13 cellular contexts compared by ENCODE assay signal in the genomic region with DNA sequence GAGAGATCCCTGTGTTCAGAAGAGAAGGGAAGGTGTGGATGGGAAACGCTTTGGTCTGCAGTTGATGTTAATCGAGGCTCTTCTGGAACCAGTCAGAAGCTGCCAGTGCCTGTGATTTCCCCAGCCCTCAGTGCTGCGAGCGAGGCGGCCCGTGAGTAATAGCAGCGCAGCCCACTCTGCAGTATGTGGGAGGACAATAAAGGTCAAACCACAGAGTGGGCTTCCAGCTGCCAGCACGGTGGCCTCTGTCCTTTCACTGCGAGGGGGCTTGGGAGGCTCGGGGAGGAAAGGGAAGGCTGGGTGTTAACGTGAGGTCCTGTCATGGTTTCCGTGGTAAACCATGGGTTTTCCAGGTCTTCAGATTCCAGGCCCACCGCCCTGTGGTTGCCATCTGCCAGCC. TPM values are rescaled to one million over a fixed set of nuclear protein-coding genes. Genes with fewer than 3 reads are reported as not detected.
DNase-seq lines count a peak whose midpoint lies in the region; ATAC-seq, FAIRE-seq and TF ChIP-seq lines count a peak whose summit lies in the region.
"Had no signal": no experiment of that assay in that cellular context is flagged by ENCODE, and none has a peak within 500 bp of the region (broad histone marks: within the 10 kb centered on the region; RNA-seq: fewer than 3 reads in every experiment).

No MANE protein-coding gene starts in this region.

- no peak overlapping the region for H3K4ac ChIP-seq in H1 (replicated peaks; ENCODE audit: insufficient read length, low read depth, low read length)

- CTCF ChIA-PET in activated CD8-positive, alpha-beta memory T cell treated with anti-CD3 and anti-CD28 coated beads, Interleukin-2, amount 10 ng/mL, durations not matched to agents 7 days and 5 days (lab: Charles Lee), result interaction anchor here (0.5 to 1.6 kb wide), 4 partner anchors 11 to 278 kb away, joined by 3 to 6 read pairs (median 4); no protein-coding TSS in a partner anchor
- CTCF ChIA-PET in H1 (lab: Charles Lee; ENCODE audit: partially characterized antibody), result interaction anchor here (0.6 to 2.4 kb wide), 2 partner anchors 27 to 35 kb away, joined by 3 to 20 read pairs; no protein-coding TSS in a partner anchor

- H3K9ac ChIP-seq in H1 (replicated peaks in 1 of 4; ENCODE audit: extremely low read depth in 1 of 4, low read depth in 3 of 4, low read length in 3 of 4), result no peak overlapping the region

- H2BK20ac ChIP-seq in H1 (ENCODE audit: low read length), result no peak overlapping the region

- H3K27me3 ChIP-seq in H1 (replicated peaks in 1 of 4; ENCODE audit: control insufficient read depth in 3 of 4, extremely low read depth in 1 of 4, insufficient read depth in 3 of 4, low read length in 3 of 4), result peaks cover 0 to 3% (median 0%) of the 10 kb centered on the region in 4 experiments; a peak in 1 of 7 replicates

- H3K4me1 ChIP-seq in H1 (replicated peaks in 1 of 4; ENCODE audit: control insufficient read depth in 3 of 4, insufficient read depth in 4 of 4, low read length in 3 of 4), result no peaks in the 10 kb centered on the region
- H3K4me1 ChIP-seq: A549 had no signal

- ATAC-seq in activated CD8-positive, alpha-beta memory T cell treated with anti-CD3 and anti-CD28 coated beads, Interleukin-2, amount 10 ng/mL, durations not matched to agents 7 days and 5 days, result peak; percentile 78
- ATAC-seq in HG02884 (IDR thresholded peaks at IDR 0.05; ENCODE audit: unreplicated experiment), result no peak
- ATAC-seq: A549, esophagus mucosa had no signal

- no peak overlapping the region for H3K56ac ChIP-seq in H1 (replicated peaks; ENCODE audit: insufficient read length, low read depth, low read length)

- H2BK15ac ChIP-seq in H1 (ENCODE audit: low read length), result no peak overlapping the region

- TF ChIP-seq RAD21 in H1 (IDR thresholded peaks at IDR 0.05 in 1 of 2, conservative IDR thresholded peaks at IDR 0.05 in 1 of 2; ENCODE audit: low read depth in 2 of 2, low read length in 2 of 2), result no peak

- no peak overlapping the region for H2BK5ac ChIP-seq in H1 (ENCODE audit: low read depth, low read length)

- H3K79me1 ChIP-seq in H1 (ENCODE audit: low read depth, low read length), result no peaks in the 10 kb centered on the region

- DNase-seq in activated CD4-positive, alpha-beta T cell treated with anti-CD3 and anti-CD28 coated beads for 48 hours, result peak; percentile 51
- no peak for DNase-seq in activated CD4-positive, alpha-beta T cell treated with anti-CD3 and anti-CD28 coated beads for 1 hour
- peak; percentile 66 for DNase-seq in activated CD8-positive, alpha-beta memory T cell treated with anti-CD3 and anti-CD28 coated beads, Interleukin-2, amount 10 ng/mL, durations not matched to agents 7 days and 5 days
- DNase-seq in H1 (ENCODE audit: low read depth in 1 of 2, low spot score in 2 of 2), result no peak
- peak; percentile 60 to 68 for DNase-seq in stimulated activated CD8-positive, alpha-beta memory T cell treated with anti-CD3 and anti-CD28 coated beads, Interleukin-2, amount 100 ng/mL, for 48 hours (ENCODE audit: low read depth in 2 of 2)
- no peak for DNase-seq in HuH-7.5 (ENCODE audit: low spot score)
- DNase-seq in HuH-7 (ENCODE audit: low spot score), result no peak

- no peak overlapping the region for H3K4me3 ChIP-seq in H1 (ENCODE audit: extremely low read depth in 1 of 4, insufficient read depth in 2 of 4, low read depth in 3 of 4, low read length in 4 of 4)
- H3K4me3 ChIP-seq: A549, lung had no signal

- peaks cover 2% of the 10 kb centered on the region for H3K27me3 Mint-ChIP-seq in activated CD8-positive, alpha-beta memory T cell treated with anti-CD3 and anti-CD28 coated beads, Interleukin-2, amount 10 ng/mL, durations not matched to agents 7 days and 5 days

- 86% methylated on average over 12 of the region's 13 CpGs; no CpG with 5 or more reads in 1 of the 2 experiments for WGBS in H1 (ENCODE audit: extremely low coverage in 1 of 2, insufficient coverage in 1 of 2, insufficient read length in 1 of 2, insufficient replicate concordance in 2 of 2, low coverage in 1 of 2, low lambda C conversion rate in 2 of 2, missing lambda C conversion rate in 1 of 2), 2 experiments

- H4K5ac ChIP-seq in H1 (ENCODE audit: insufficient read length, low read depth, low read length), result no peak overlapping the region

- H3K23ac ChIP-seq in H1 (ENCODE audit: insufficient read length), result no peak overlapping the region

- H4K20me1 ChIP-seq in H1 (replicated peaks in 1 of 2; ENCODE audit: control insufficient read depth in 1 of 2, insufficient read depth in 2 of 2, low read length in 2 of 2), result no peaks in the 10 kb centered on the region

- H3K23me2 ChIP-seq in H1 (ENCODE audit: low read depth, low read length), result 0 out of 2 replicates have a peak, but pooled peaks cover 2% of the 10 kb centered on the region

- no peaks in the 10 kb centered on the region for H3K9me3 Mint-ChIP-seq in activated CD8-positive, alpha-beta memory T cell treated with anti-CD3 and anti-CD28 coated beads, Interleukin-2, amount 10 ng/mL, durations not matched to agents 7 days and 5 days (ENCODE audit: low read depth)

- H3K9me3 ChIP-seq in H1 (ENCODE audit: insufficient read depth in 2 of 2, low read depth in 1 of 2, low read length in 1 of 2), result no peaks in the 10 kb centered on the region
- H3K9me3 ChIP-seq: A549 had no signal

- no peak overlapping the region for H3K27ac ChIP-seq in H1 (ENCODE audit: low read depth, low read length)
- H3K27ac ChIP-seq: A549 had no signal

- H3K79me2 ChIP-seq in H1 (ENCODE audit: control insufficient read depth in 1 of 2, insufficient read depth in 2 of 2, low read length in 2 of 2), result no peaks in the 10 kb centered on the region

- no peak for FAIRE-seq in H1 (lab: Jason Lieb, UNC)
- FAIRE-seq: A549, bronchial epithelial cell had no signal

- TF ChIP-seq EP300 in H1 (IDR thresholded peaks at IDR 0.05; ENCODE audit: borderline replicate concordance in 1 of 2, low read depth in 2 of 2, low read length in 2 of 2), result no peak

- POLR2A ChIA-PET in H1 (lab: Charles Lee; ENCODE audit: partially characterized antibody), result no interaction called here

- H3K4me2 ChIP-seq in H1 (ENCODE audit: insufficient read depth in 1 of 2, low read depth in 2 of 2, low read length in 2 of 2), result no peak overlapping the region
- H3K4me2 ChIP-seq: A549 had no signal

- H3K36me3 ChIP-seq in H1 (ENCODE audit: control insufficient read depth in 2 of 4, insufficient read depth in 4 of 4, low read length in 3 of 4), result no peaks in the 10 kb centered on the region

- peak overlapping the region; percentile 51; the same call in 1 of the 2 replicates for H4K8ac ChIP-seq in H1 (ENCODE audit: extremely low read depth, insufficient read depth, low read length)

- H2AFZ ChIP-seq in H1 (ENCODE audit: low read length), result no peak overlapping the region

- no peak for TF ChIP-seq CTCF in H1 (IDR thresholded peaks at IDR 0.05; ENCODE audit: control extremely low read depth in 1 of 3, insufficient read depth in 1 of 3, low read depth in 1 of 3, low read length in 3 of 3)

- H3K27ac Mint-ChIP-seq in activated CD8-positive, alpha-beta memory T cell treated with anti-CD3 and anti-CD28 coated beads, Interleukin-2, amount 10 ng/mL, durations not matched to agents 7 days and 5 days, result no peak overlapping the region

- no peak overlapping the region for H2AK5ac ChIP-seq in H1 (ENCODE audit: low read depth, low read length)

- no peak overlapping the region for H3K18ac ChIP-seq in H1 (ENCODE audit: extremely low read depth, low read length)

- peaks cover 8% of the 10 kb centered on the region for H3K36me3 Mint-ChIP-seq in activated CD8-positive, alpha-beta memory T cell treated with anti-CD3 and anti-CD28 coated beads, Interleukin-2, amount 10 ng/mL, durations not matched to agents 7 days and 5 days

- no peak overlapping the region for H2BK120ac ChIP-seq in H1 (replicated peaks; ENCODE audit: low read depth, low read length)

- no peak for TF ChIP-seq POLR2A in H1 (IDR thresholded peaks at IDR 0.05; ENCODE audit: control extremely low read depth in 1 of 2, low read depth in 2 of 2, low read length in 2 of 2)

- no peak overlapping the region for H2BK12ac ChIP-seq in H1 (ENCODE audit: low read depth, low read length)

- peak overlapping the region; percentile 22 for H3K4me3 Mint-ChIP-seq in activated CD8-positive, alpha-beta memory T cell treated with anti-CD3 and anti-CD28 coated beads, Interleukin-2, amount 10 ng/mL, durations not matched to agents 7 days and 5 days

- H3K4me1 Mint-ChIP-seq in activated CD8-positive, alpha-beta memory T cell treated with anti-CD3 and anti-CD28 coated beads, Interleukin-2, amount 10 ng/mL, durations not matched to agents 7 days and 5 days, result peaks cover 38% of the 10 kb centered on the region

- H3K14ac ChIP-seq in H1 (ENCODE audit: insufficient read length), result no peak overlapping the region

- no peak overlapping the region for H4K91ac ChIP-seq in H1 (replicated peaks; ENCODE audit: insufficient read length, low read length)

TF ChIP-seq in H1, 55 proteins besides CTCF, POLR2A, EP300 and RAD21 (continues in another document):
- no peak for TF ChIP-seq SP4 (IDR thresholded peaks at IDR 0.05; ENCODE audit: low read length)
- TF ChIP-seq RXRA (IDR thresholded peaks at IDR 0.05; ENCODE audit: insufficient read depth, low read depth, low read length), result no peak
- no peak for TF ChIP-seq YY1 (IDR thresholded peaks at IDR 0.05; ENCODE audit: low read depth, low read length)
- TF ChIP-seq CREB1 (IDR thresholded peaks at IDR 0.05), result no peak
- TF ChIP-seq JUN (IDR thresholded peaks at IDR 0.05; ENCODE audit: low read depth, low read length), result no peak
- no peak for TF ChIP-seq NANOG (IDR thresholded peaks at IDR 0.05; ENCODE audit: insufficient read depth, low read depth, low read length, poor library complexity, severe bottlenecking)
- TF ChIP-seq GABPA (IDR thresholded peaks at IDR 0.05; ENCODE audit: borderline replicate concordance, insufficient read depth, low read length), result no peak
- no peak for TF ChIP-seq SP2 (IDR thresholded peaks at IDR 0.05; ENCODE audit: low read length)
- no peak for TF ChIP-seq HDAC6 (IDR thresholded peaks at IDR 0.05; ENCODE audit: low read depth, low read length)
- no peak for TF ChIP-seq CBX5 (IDR thresholded peaks at IDR 0.05; ENCODE audit: low read depth, low read length)
- TF ChIP-seq ASH2L (IDR thresholded peaks at IDR 0.05; ENCODE audit: low read length), result no peak

RNA-seq across cellular contexts. Expression of a gene that starts 32.3 kb away (rescaled TPM):
- 10 to 100 TPM; 44.8 to 53.0 TPM for total RNA-seq in activated CD8-positive, alpha-beta memory T cell treated with anti-CD3 and anti-CD28 coated beads, Interleukin-2, amount 10 ng/mL, durations not matched to agents 7 days and 5 days
- total RNA-seq in H1 (2021; fragmentation: NEBNext Ultra II Directional; extraction: Animal tissue kit (Norgen Biotek cat#: 25700)), result not detected in 2 replicates
- not detected in 2 replicates for polyA plus RNA-seq in H1 (2011; rRNA removed)
- polyA plus RNA-seq in H1 (2011; cell fraction: cytosol; rRNA removed), result not detected
- 0.06 TPM for polyA plus RNA-seq in H1 (2011; cell fraction: nucleus; rRNA removed)
- not detected in 4 replicates for polyA plus RNA-seq in H1 (2012, experiment 1 of 2)
- polyA plus RNA-seq in H1 (2012, experiment 2 of 2), result not detected
- not detected for polyA plus RNA-seq in H1 (2013, experiment 1 of 2)
- polyA plus RNA-seq in H1 (2013, experiment 2 of 2), result 0.02 TPM
- polyA minus RNA-seq in H1 (2011; rRNA and poly(A)+ RNA removed), result not detected in 2 replicates
- polyA minus RNA-seq in H1 (2011; cell fraction: cytosol; rRNA and poly(A)+ RNA removed), result not detected
- polyA minus RNA-seq in H1 (2011; cell fraction: nucleus; rRNA and poly(A)+ RNA removed), result not detected
- total RNA-seq: MCF 10A had no signal
- polyA plus RNA-seq: A549 had no signal

Comparison
In these comparisons a context has a peak if more than half of its experiments do, and no peak if none do; other contexts are left out.
1. DNase-seq: peak in activated CD4-positive, alpha-beta T cell treated with anti-CD3 and anti-CD28 coated beads for 48 hours (single experiment), activated CD8-positive, alpha-beta memory T cell treated with anti-CD3 and anti-CD28 coated beads, Interleukin-2, amount 10 ng/mL, durations not matched to agents 7 days and 5 days (single experiment) and stimulated activated CD8-positive, alpha-beta memory T cell treated with anti-CD3 and anti-CD28 coated beads, Interleukin-2, amount 100 ng/mL, for 48 hours (2 of 2); none in activated CD4-positive, alpha-beta T cell treated with anti-CD3 and anti-CD28 coated beads for 1 hour (single experiment), H1 (0 of 2), HuH-7.5 (single experiment) and HuH-7 (single experiment).
2. RNA of a gene that starts 32.3 kb away (total RNA-seq): 44.8 to 53.0 TPM in activated CD8-positive, alpha-beta memory T cell treated with anti-CD3 and anti-CD28 coated beads, Interleukin-2, amount 10 ng/mL, durations not matched to agents 7 days and 5 days; not detected in H1; every median in the first group is over 10 times any median in the second.